Comparison of ENCODE assay signal across 7 cellular contexts in the genomic region with DNA sequence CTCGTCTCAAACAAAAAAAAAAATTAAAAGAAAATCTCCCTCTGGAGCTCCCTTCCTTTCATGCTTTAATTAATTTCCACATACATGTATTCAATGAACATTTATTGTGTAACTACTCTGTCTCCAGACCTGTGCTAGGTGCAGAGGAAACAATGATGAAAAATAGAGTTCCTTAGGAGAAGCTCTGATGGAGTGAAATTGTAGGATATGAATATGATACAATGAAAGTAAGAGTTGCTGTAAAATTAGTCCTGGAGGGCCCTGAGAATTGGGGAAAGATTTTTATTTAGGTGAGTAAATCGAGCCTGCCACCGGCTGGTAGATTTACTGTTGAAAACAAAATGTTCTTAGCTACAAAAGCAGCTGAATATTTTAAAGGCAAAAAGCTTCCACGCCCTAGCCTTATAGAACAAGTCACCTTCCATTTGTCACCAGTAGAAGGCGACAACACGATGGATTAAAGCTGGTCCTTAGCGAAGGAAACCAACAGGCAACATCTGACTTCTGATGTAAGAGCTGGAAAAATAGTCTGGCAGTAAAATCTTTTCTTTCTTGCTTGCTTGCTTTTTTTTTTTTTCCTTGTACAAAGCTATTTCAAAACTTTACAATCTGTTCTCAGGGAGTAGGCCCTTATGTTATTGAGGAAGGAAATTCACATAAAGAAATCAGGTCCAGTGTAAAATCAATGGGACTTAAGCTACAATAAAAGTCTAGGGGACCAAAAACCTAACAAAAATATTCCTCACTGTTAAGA.
DNase-seq lines count a peak whose midpoint lies in the region; ATAC-seq, FAIRE-seq and TF ChIP-seq lines count a peak whose summit lies in the region.

No MANE protein-coding gene starts in this region.

- in situ Hi-C loops in GM23248 (cut with MboI): loop anchor here (10.0 to 25.0 kb wide), 2 partner anchors 220 to 443 kb away; no protein-coding TSS in a partner anchor

- H3K9me3 ChIP-seq in GM23248 (ENCODE audit: low read depth) (no peaks in the 10 kb centered on the region), SJCRH30 (replicated peaks) (no peaks in the 10 kb centered on the region), right lobe of liver (no peaks in the 10 kb centered on the region)

- peak overlapping the region; percentile 38; the same call in 1 of the 2 replicates for H2AFZ ChIP-seq in GM23248

- no peaks in the 10 kb centered on the region for H4K20me1 ChIP-seq in GM23248 (ENCODE audit: insufficient read depth)

- TF ChIP-seq POLR2A in right lobe of liver (IDR thresholded peaks at IDR 0.05): no peak

- intact Hi-C loops in right lobe of liver (cut with DNase I): loop anchor here in 1 of 2 donors (10.0 kb wide), 2 partner anchors 443 to 553 kb away; no protein-coding TSS in a partner anchor

- H3K27me3 ChIP-seq in GM23248 (replicated peaks; ENCODE audit: insufficient read depth) (no peaks in the 10 kb centered on the region), SJCRH30 (no peaks in the 10 kb centered on the region), right lobe of liver (no peaks in the 10 kb centered on the region)

- H3K4me2 ChIP-seq in GM23248 (ENCODE audit: unreplicated experiment): peak overlapping the region; percentile 7

- peak; percentile 89 for DNase-seq in GM23248
- DNase-seq in NAMALWA (ENCODE audit: low spot score): peak; percentile 89
- DNase-seq in SJCRH30: peak; percentile 62 to 87
- peak; percentile 94 for DNase-seq in dermis blood vessel endothelial cell
- DNase-seq in right lobe of liver: peak in 1 of 3 donors; percentile 50

- H3K4me3 ChIP-seq in GM23248 (no peak overlapping the region), SJCRH30 (no peak overlapping the region), right lobe of liver (no peak overlapping the region)

- H3K27ac ChIP-seq in GM23248 (peak overlapping the region; percentile 28), SJCRH30 (no peak overlapping the region), right lobe of liver (no peak overlapping the region), temporal lobe (ENCODE audit: low read depth, low read length) (peak overlapping the region; percentile 31)

- H3K9me2 ChIP-seq in GM23248 (ENCODE audit: insufficient read depth): no peaks in the 10 kb centered on the region

- peaks cover 10% of the 10 kb centered on the region for H3F3A ChIP-seq in GM23248 (ENCODE audit: insufficient read depth)

- H3K4me1 ChIP-seq in GM23248 (ENCODE audit: insufficient read depth) (peaks cover 39% of the 10 kb centered on the region), SJCRH30 (no peaks in the 10 kb centered on the region), right lobe of liver (no peaks in the 10 kb centered on the region)

- H3K36me3 ChIP-seq in GM23248 (ENCODE audit: low read depth) (no peaks in the 10 kb centered on the region), SJCRH30 (no peaks in the 10 kb centered on the region), right lobe of liver (no peaks in the 10 kb centered on the region)

- WGBS in GM23248 (ENCODE audit: low coverage in 1 of 2, low lambda C conversion rate in 2 of 2, missing lambda C conversion rate in 2 of 2), 2 experiments: 16 to 17% methylated on average over 7 of the region's 7 CpGs
- WGBS in right lobe of liver (ENCODE audit: insufficient coverage, low coverage, low lambda C conversion rate, missing lambda C conversion rate): 13% methylated on average over 7 of the region's 7 CpGs

- no peaks in the 10 kb centered on the region for H3K79me2 ChIP-seq in GM23248 (ENCODE audit: insufficient read depth)

- peak; percentile 91 for FAIRE-seq in G401.6 (lab: Jason Lieb, UNC)

- peak; percentile 91 to 97 (median 95) for ATAC-seq in right lobe of liver

- peak overlapping the region; percentile 54 for H3K9ac ChIP-seq in GM23248

- TF ChIP-seq CTCF in right lobe of liver (IDR thresholded peaks at IDR 0.05): peak; percentile 68 to 81 (median 74)

Comparison
In these comparisons a context has a peak if more than half of its experiments do, and no peak if none do; other contexts are left out.
1. H3K27ac ChIP-seq: peak in GM23248 (single experiment) and temporal lobe (single experiment); none in SJCRH30 (single experiment) and right lobe of liver (0 of 3).